In genomic region chr11:117057727-117058126, GRCh38 we compare ENCODE assay signal across 21 cellular contexts.
DNase-seq lines count a peak whose midpoint lies in the region; TF ChIP-seq lines count a peak whose summit lies in the region.
"Had no signal": no experiment of that assay in that cellular context is flagged by ENCODE, and none has a peak within 500 bp of the region (broad histone marks: within the 10 kb centered on the region; RNA-seq: fewer than 3 reads in every experiment).

No MANE protein-coding gene starts in this region.

- H3K27ac ChIP-seq in angular gyrus (ENCODE audit: low read depth, low read length) (peak overlapping the region; percentile 81), layer of hippocampus (ENCODE audit: low read depth, low read length) (peak overlapping the region; percentile 69), substantia nigra (ENCODE audit: low read depth, low read length, poor library complexity, severe bottlenecking) (peak overlapping the region; percentile 87), WERI-Rb-1 (no peak overlapping the region)
- H3K27ac ChIP-seq: 22Rv1, C4-2B, RWPE1 had no signal

- H3K27me3 ChIP-seq in layer of hippocampus (ENCODE audit: control insufficient read depth, insufficient read depth, low read length) (no peaks in the 10 kb centered on the region), WERI-Rb-1 (ENCODE audit: insufficient read depth, low read depth, severe bottlenecking) (no peaks in the 10 kb centered on the region)

- no peaks in the 10 kb centered on the region for H3K27me3 Mint-ChIP-seq in activated T-cell treated with anti-CD3 and anti-CD28 coated beads, Interleukin-2, amount 50 U/mL, for 24 hours

- H3K4me3 ChIP-seq in WERI-Rb-1 (ENCODE audit: low read depth, low read length), result no peak overlapping the region

- H3K9me3 ChIP-seq in WERI-Rb-1 (ENCODE audit: severe bottlenecking), result no peaks in the 10 kb centered on the region
- H3K9me3 ChIP-seq: SK-N-SH had no signal

- H3K4me1 Mint-ChIP-seq in activated T-cell treated with anti-CD3 and anti-CD28 coated beads, Interleukin-2, amount 50 U/mL, for 24 hours (ENCODE audit: low read depth), result peaks cover 51% of the 10 kb centered on the region

- H3K36me3 Mint-ChIP-seq in activated T-cell treated with anti-CD3 and anti-CD28 coated beads, Interleukin-2, amount 50 U/mL, for 24 hours (ENCODE audit: low read depth), result peaks cover 9% of the 10 kb centered on the region

- H3K36me3 ChIP-seq in WERI-Rb-1, result no peaks in the 10 kb centered on the region

- no peaks in the 10 kb centered on the region for H3K9me3 Mint-ChIP-seq in activated T-cell treated with anti-CD3 and anti-CD28 coated beads, Interleukin-2, amount 50 U/mL, for 24 hours
- H3K9me3 Mint-ChIP-seq: HFFc6 had no signal

- peak overlapping the region; percentile 39 for H3K27ac Mint-ChIP-seq in activated T-cell treated with anti-CD3 and anti-CD28 coated beads, Interleukin-2, amount 50 U/mL, for 24 hours
- H3K27ac Mint-ChIP-seq: HFFc6 had no signal

- DNase-seq in activated T-cell treated with anti-CD3 and anti-CD28 coated beads, Interleukin-2, amount 50 U/mL, for 24 hours, result no peak
- DNase-seq in activated T-cell treated with anti-CD3 and anti-CD28 coated beads, Interleukin-2, amount 50 U/mL, for 48 hours, result no peak
- DNase-seq in substantia nigra (lab: John Stamatoyannopoulos, UW), result no peak
- DNase-seq in hippocampal formation (lab: John Stamatoyannopoulos, UW), result no peak
- no peak for DNase-seq in GM19238 (ENCODE audit: insufficient read length, low spot score)
- DNase-seq in WERI-Rb-1, result no peak
- DNase-seq: DMS53; GDM1; H7; HFFc6; Kasumi-1; NCI-H187; NCI-H774; NK-92 treated with Interleukin-12 subunit alpha and Interleukin-12 subunit beta, amount 100 ng/mL, for 24 hours; SIG-M5; SK-N-SH had no signal

- TF ChIP-seq CTCF in WERI-Rb-1 (IDR thresholded peaks at IDR 0.05; ENCODE audit: low read depth, low read length), result no peak

- H3K4me3 Mint-ChIP-seq in activated T-cell treated with anti-CD3 and anti-CD28 coated beads, Interleukin-2, amount 50 U/mL, for 24 hours, result no peak overlapping the region
- H3K4me3 Mint-ChIP-seq: HFFc6 had no signal
